12 cellular contexts compared by ENCODE assay signal in the genomic region with DNA sequence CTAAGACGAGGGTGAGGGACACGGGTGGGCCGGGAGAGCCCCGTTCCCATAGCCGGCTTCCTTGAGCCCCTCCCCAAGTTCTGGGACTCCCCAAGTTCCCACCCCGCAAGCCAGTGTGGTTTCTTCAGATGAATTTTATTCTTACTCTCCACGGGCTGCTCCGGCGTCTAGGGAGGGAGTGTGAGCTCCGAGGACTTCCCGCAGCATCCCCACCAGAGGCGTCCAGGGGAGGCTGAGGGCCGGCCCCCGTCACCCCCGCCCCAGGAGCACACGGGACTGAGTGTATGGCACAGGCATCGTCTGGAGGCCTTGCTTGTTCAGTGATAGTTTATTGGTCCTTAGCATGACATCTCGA. TPM values are rescaled to one million over a fixed set of nuclear protein-coding genes. Genes with fewer than 3 reads are reported as not detected.
A peak's percentile ranks its signal among the peaks of the same experiment; 100 is the strongest.
DNase-seq lines count a peak whose midpoint lies in the region; ATAC-seq and TF ChIP-seq lines count a peak whose summit lies in the region.
"Had no signal": no experiment of that assay in that cellular context is flagged by ENCODE, and none has a peak within 500 bp of the region (broad histone marks: within the 10 kb centered on the region; RNA-seq: fewer than 3 reads in every experiment).

No MANE protein-coding gene starts in this region.

- H3K27me3 Mint-ChIP-seq in GM23338 (ENCODE audit: insufficient read depth, low read depth, poor library complexity) = peaks cover 31% of the 10 kb centered on the region
- H3K27me3 Mint-ChIP-seq in activated B cell treated with CpG ODN at 0.5 μM for 24 hours = peaks cover 11% of the 10 kb centered on the region

- H3K79me2 ChIP-seq in GM23338 (replicated peaks; ENCODE audit: insufficient read depth) = no peaks in the 10 kb centered on the region

- no peaks in the 10 kb centered on the region for H3K36me3 Mint-ChIP-seq in GM23338 (ENCODE audit: low read depth)
- H3K36me3 Mint-ChIP-seq in activated B cell treated with CpG ODN at 0.5 μM for 24 hours (ENCODE audit: low read depth) = peaks cover 4% of the 10 kb centered on the region

- DNase-seq in GM23338 (ENCODE audit: low spot score) (no peak), activated B cell treated with CpG ODN at 0.5 μM for 24 hours (no peak), left cardiac atrium (no peak), skeletal muscle cell (ENCODE audit: low read depth) (no peak), NCI-H2196 treated with DMSO at 0.1 percent for 48 hours (lab: John Stamatoyannopoulos, UW; ENCODE audit: unreplicated experiment) (no peak)
- no peak for DNase-seq in stimulated activated CD4-positive, alpha-beta T cell treated with anti-CD3 and anti-CD28 coated beads, Interleukin-2, amount 100 ng/mL, for 24 hours
- DNase-seq: activated CD4-positive, CD25-positive, alpha-beta regulatory T cell; immature natural killer cell had no signal

- POLR2A ChIA-PET in activated B cell treated with CpG ODN at 0.5 μM for 24 hours (lab: Charles Lee) = no interaction called here

- peak overlapping the region; percentile 96 for H2AFZ ChIP-seq in GM23338

- CTCF ChIA-PET in activated B cell treated with CpG ODN at 0.5 μM for 24 hours (lab: Charles Lee) = interaction anchor here (0.6 to 2.0 kb wide), 2 partner anchors 30 to 176 kb away, joined by 3 to 8 read pairs; no protein-coding TSS in a partner anchor

- 0 out of 2 replicates have a peak, but pooled peaks cover 14% of the 10 kb centered on the region for H3F3A ChIP-seq in GM23338 (replicated peaks; ENCODE audit: low read depth)

- H3K4me2 ChIP-seq in GM23338 = peak overlapping the region; percentile 90
- H3K4me2 ChIP-seq: KMS-11 had no signal

- no peaks in the 10 kb centered on the region for H4K20me1 ChIP-seq in GM23338 (replicated peaks; ENCODE audit: insufficient read depth)

- ATAC-seq in GM23338 = peak; percentile 29
- ATAC-seq in activated B cell treated with CpG ODN at 0.5 μM for 24 hours (ENCODE audit: low read depth) = no peak
- ATAC-seq in left cardiac atrium = peak; percentile 17 to 24
- no peak for ATAC-seq in activated CD4-positive, CD25-positive, alpha-beta regulatory T cell treated with anti-CD3 and anti-CD28 coated beads, Interleukin-2, amount 50 U/mL, for 24 hours

- H3K27me3 ChIP-seq in GM23338 (ENCODE audit: insufficient read depth) = peaks cover 34% of the 10 kb centered on the region
- H3K27me3 ChIP-seq: ovary had no signal

- no peaks in the 10 kb centered on the region for H3K36me3 ChIP-seq in GM23338 (ENCODE audit: insufficient read depth)
- H3K36me3 ChIP-seq: ovary had no signal

- H3K9me2 ChIP-seq in GM23338 (ENCODE audit: insufficient read depth) = no peaks in the 10 kb centered on the region

- TF ChIP-seq CTCF in GM23338 (conservative IDR thresholded peaks at IDR 0.05; ENCODE audit: low read depth in 2 of 2) (no peak), activated B cell treated with CpG ODN at 0.5 μM for 24 hours (IDR thresholded peaks at IDR 0.05) (no peak)

- intact Hi-C loops in activated B cell treated with CpG ODN at 0.5 μM for 24 hours (cut with micrococcal nuclease) (no loop called here), left cardiac atrium (cut with DNase I) (no loop called here)

- H3K27ac Mint-ChIP-seq in GM23338 (no peak overlapping the region), activated B cell treated with CpG ODN at 0.5 μM for 24 hours (no peak overlapping the region)
- H3K27ac Mint-ChIP-seq: immature natural killer cell had no signal

- H3K9me3 Mint-ChIP-seq in GM23338 (no peaks in the 10 kb centered on the region), activated B cell treated with CpG ODN at 0.5 μM for 24 hours (no peaks in the 10 kb centered on the region)
- H3K9me3 Mint-ChIP-seq: immature natural killer cell had no signal

- peaks cover 8% of the 10 kb centered on the region for H3K4me1 Mint-ChIP-seq in GM23338
- peaks cover 5% of the 10 kb centered on the region for H3K4me1 Mint-ChIP-seq in activated B cell treated with CpG ODN at 0.5 μM for 24 hours

- H3K4me1 ChIP-seq in GM23338 (ENCODE audit: insufficient read depth) = peaks cover 18% of the 10 kb centered on the region

- peak overlapping the region; percentile 70 for H3K4me3 Mint-ChIP-seq in GM23338
- peak overlapping the region; percentile 55 for H3K4me3 Mint-ChIP-seq in activated B cell treated with CpG ODN at 0.5 μM for 24 hours

- peak overlapping the region; percentile 64 for H3K4me3 ChIP-seq in GM23338
- peak overlapping the region; percentile 21 for H3K4me3 ChIP-seq in skeletal muscle cell (ENCODE audit: low read depth, low read length)
- H3K4me3 ChIP-seq: cardiac muscle cell, ovary had no signal

- H3K27ac ChIP-seq in GM23338 (ENCODE audit: low read depth) = no peak overlapping the region
- H3K27ac ChIP-seq: cardiac muscle cell, KMS-11, ovary had no signal

TF ChIP-seq in GM23338, 12 proteins besides CTCF, POLR2A, EP300 and RAD21:
- TF ChIP-seq EZH2 (IDR thresholded peaks at IDR 0.05; ENCODE audit: low read depth, unreplicated experiment) = no peak
- no peak for TF ChIP-seq ZNF331 (CRISPR knock-in tag; IDR thresholded peaks at IDR 0.05; ENCODE audit: low read depth)
- TF ChIP-seq CREB1 (CRISPR knock-in tag; IDR thresholded peaks at IDR 0.05; ENCODE audit: low read depth) = no peak
- no peak for TF ChIP-seq ZNF114 (CRISPR knock-in tag; IDR thresholded peaks at IDR 0.05)
- TF ChIP-seq, protein P1, sequence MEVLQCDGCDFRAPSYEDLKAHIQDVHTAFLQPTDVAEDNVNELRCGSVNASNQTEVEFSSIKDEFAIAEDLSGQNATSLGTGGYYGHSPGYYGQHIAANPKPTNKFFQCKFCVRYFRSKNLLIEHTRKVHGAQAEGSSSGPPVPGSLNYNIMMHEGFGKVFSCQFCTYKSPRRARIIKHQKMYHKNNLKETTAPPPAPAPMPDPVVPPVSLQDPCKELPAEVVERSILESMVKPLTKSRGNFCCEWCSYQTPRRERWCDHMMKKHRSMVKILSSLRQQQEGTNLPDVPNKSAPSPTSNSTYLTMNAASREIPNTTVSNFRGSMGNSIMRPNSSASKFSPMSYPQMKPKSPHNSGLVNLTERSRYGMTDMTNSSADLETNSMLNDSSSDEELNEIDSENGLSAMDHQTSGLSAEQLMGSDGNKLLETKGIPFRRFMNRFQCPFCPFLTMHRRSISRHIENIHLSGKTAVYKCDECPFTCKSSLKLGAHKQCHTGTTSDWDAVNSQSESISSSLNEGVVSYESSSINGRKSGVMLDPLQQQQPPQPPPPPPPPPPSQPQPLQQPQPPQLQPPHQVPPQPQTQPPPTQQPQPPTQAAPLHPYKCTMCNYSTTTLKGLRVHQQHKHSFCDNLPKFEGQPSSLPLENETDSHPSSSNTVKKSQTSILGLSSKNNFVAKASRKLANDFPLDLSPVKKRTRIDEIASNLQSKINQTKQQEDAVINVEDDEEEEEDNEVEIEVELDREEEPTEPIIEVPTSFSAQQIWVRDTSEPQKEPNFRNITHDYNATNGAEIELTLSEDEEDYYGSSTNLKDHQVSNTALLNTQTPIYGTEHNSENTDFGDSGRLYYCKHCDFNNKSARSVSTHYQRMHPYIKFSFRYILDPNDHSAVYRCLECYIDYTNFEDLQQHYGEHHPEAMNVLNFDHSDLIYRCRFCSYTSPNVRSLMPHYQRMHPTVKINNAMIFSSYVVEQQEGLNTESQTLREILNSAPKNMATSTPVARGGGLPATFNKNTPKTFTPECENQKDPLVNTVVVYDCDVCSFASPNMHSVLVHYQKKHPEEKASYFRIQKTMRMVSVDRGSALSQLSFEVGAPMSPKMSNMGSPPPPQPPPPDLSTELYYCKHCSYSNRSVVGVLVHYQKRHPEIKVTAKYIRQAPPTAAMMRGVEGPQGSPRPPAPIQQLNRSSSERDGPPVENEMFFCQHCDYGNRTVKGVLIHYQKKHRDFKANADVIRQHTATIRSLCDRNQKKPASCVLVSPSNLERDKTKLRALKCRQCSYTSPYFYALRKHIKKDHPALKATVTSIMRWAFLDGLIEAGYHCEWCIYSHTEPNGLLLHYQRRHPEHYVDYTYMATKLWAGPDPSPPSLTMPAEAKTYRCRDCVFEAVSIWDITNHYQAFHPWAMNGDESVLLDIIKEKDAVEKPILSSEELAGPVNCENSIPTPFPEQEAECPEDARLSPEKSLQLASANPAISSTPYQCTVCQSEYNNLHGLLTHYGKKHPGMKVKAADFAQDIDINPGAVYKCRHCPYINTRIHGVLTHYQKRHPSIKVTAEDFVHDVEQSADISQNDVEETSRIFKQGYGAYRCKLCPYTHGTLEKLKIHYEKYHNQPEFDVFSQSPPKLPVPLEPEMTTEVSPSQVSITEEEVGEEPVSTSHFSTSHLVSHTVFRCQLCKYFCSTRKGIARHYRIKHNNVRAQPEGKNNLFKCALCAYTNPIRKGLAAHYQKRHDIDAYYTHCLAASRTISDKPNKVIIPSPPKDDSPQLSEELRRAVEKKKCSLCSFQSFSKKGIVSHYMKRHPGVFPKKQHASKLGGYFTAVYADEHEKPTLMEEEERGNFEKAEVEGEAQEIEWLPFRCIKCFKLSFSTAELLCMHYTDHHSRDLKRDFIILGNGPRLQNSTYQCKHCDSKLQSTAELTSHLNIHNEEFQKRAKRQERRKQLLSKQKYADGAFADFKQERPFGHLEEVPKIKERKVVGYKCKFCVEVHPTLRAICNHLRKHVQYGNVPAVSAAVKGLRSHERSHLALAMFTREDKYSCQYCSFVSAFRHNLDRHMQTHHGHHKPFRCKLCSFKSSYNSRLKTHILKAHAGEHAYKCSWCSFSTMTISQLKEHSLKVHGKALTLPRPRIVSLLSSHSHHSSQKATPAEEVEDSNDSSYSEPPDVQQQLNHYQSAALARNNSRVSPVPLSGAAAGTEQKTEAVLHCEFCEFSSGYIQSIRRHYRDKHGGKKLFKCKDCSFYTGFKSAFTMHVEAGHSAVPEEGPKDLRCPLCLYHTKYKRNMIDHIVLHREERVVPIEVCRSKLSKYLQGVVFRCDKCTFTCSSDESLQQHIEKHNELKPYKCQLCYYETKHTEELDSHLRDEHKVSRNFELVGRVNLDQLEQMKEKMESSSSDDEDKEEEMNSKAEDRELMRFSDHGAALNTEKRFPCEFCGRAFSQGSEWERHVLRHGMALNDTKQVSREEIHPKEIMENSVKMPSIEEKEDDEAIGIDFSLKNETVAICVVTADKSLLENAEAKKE (CRISPR knock-in tag; IDR thresholded peaks at IDR 0.05) = no peak

RNA-seq across cellular contexts. Expression of gene SLC4A11, which starts 10.0 kb away (rescaled TPM):
- total RNA-seq in GM23338 (2014; rRNA removed; shearing (Covaris generic)) = 12.1 and 17.1 TPM in 2 replicates
- polyA plus RNA-seq in GM23338 (2016; fragmentation: Nextera tagmentation; extraction: Ambion mirVana) = 10.8 and 14.8 TPM in 2 replicates
- total RNA-seq in activated B cell treated with CpG ODN at 0.5 μM for 24 hours (0.58 and 0.88 TPM in 2 replicates), left cardiac atrium (under 1 TPM; 0.52 to 0.68 TPM)
- polyA plus RNA-seq: cardiac muscle cell, immature natural killer cell had no signal

RNA-seq across cellular contexts. Expression of gene ITPA, which starts 39.7 kb away (rescaled TPM):
- 45.3 and 57.5 TPM in 2 replicates for total RNA-seq in GM23338 (2014; rRNA removed; shearing (Covaris generic))
- 81.7 and 86.6 TPM in 2 replicates for polyA plus RNA-seq in GM23338 (2016; fragmentation: Nextera tagmentation; extraction: Ambion mirVana)
- 82.1 and 84.8 TPM in 2 replicates for total RNA-seq in activated B cell treated with CpG ODN at 0.5 μM for 24 hours
- 10 to 100 TPM; 18.7 to 25.7 TPM for total RNA-seq in left cardiac atrium

RNA-seq across cellular contexts. Expression of gene DDRGK1, which starts 44.5 kb away (rescaled TPM):
- 34.8 and 44.0 TPM in 2 replicates for total RNA-seq in GM23338 (2014; rRNA removed; shearing (Covaris generic))
- 35.7 and 45.5 TPM in 2 replicates for polyA plus RNA-seq in GM23338 (2016; fragmentation: Nextera tagmentation; extraction: Ambion mirVana)
- total RNA-seq in activated B cell treated with CpG ODN at 0.5 μM for 24 hours (37.1 and 46.1 TPM in 2 replicates), left cardiac atrium (10 to 100 TPM; 39.3 to 44.8 TPM)

Comparison
In these comparisons a context has a peak if more than half of its experiments do, and no peak if none do; other contexts are left out.
1. ATAC-seq: peak in GM23338 (single experiment) and left cardiac atrium (2 of 2); none in activated B cell treated with CpG ODN at 0.5 μM for 24 hours (single experiment) and activated CD4-positive, CD25-positive, alpha-beta regulatory T cell treated with anti-CD3 and anti-CD28 coated beads, Interleukin-2, amount 50 U/mL, for 24 hours (0 of 2).